ENCODE assay signal across 13 cellular contexts in genomic region chr2:20620271-20620681, GRCh38. TPM values are rescaled to one million over a fixed set of nuclear protein-coding genes. Genes with fewer than 3 reads are reported as not detected.
DNase-seq lines count a peak whose midpoint lies in the region; ATAC-seq and TF ChIP-seq lines count a peak whose summit lies in the region.
"Had no signal": no experiment of that assay in that cellular context is flagged by ENCODE, and none has a peak within 500 bp of the region (broad histone marks: within the 10 kb centered on the region; RNA-seq: fewer than 3 reads in every experiment).

No MANE protein-coding gene starts in this region.

- peak; percentile 25 for DNase-seq in SK-N-SH
- DNase-seq in left ventricle myocardium inferior: no peak
- peak; percentile 41 to 51 for DNase-seq in aorta
- no peak for DNase-seq in GDM1 (lab: John Stamatoyannopoulos, UW)
- no peak for DNase-seq in superior temporal gyrus (ENCODE audit: extremely low spot score)
- DNase-seq: activated B cell treated with CpG ODN at 0.5 μM for 24 hours; CD4-positive, CD25-positive, alpha-beta regulatory T cell; colonic mucosa had no signal

- TF ChIP-seq EP300 in SK-N-SH (IDR thresholded peaks at IDR 0.05; ENCODE audit: borderline replicate concordance in 1 of 2, low read depth in 1 of 2, low read length in 1 of 2): no peak

- H3K4me3 ChIP-seq in SK-N-SH (ENCODE audit: low read depth in 2 of 2, low read length in 1 of 2) (no peak overlapping the region), left ventricle myocardium inferior (no peak overlapping the region), rectal smooth muscle tissue (ENCODE audit: low read length) (no peak overlapping the region), aorta (ENCODE audit: low read length in 2 of 2) (no peak overlapping the region)
- H3K4me3 ChIP-seq: colonic mucosa had no signal

- peaks cover 13 to 38% of the 10 kb centered on the region in 2 experiments; a peak in 3 of 4 replicates for H3K4me1 ChIP-seq in SK-N-SH (ENCODE audit: control insufficient read depth in 1 of 2, insufficient read depth in 2 of 2, low read depth in 1 of 2, low read length in 1 of 2)
- H3K4me1 ChIP-seq in left ventricle myocardium inferior: peaks cover 100% of the 10 kb centered on the region
- peaks cover 53% of the 10 kb centered on the region for H3K4me1 ChIP-seq in rectal smooth muscle tissue (ENCODE audit: control insufficient read depth, insufficient read depth, low read length)
- H3K4me1 ChIP-seq in aorta (ENCODE audit: control insufficient read depth in 1 of 2, insufficient read depth in 2 of 2, low read length in 2 of 2): no peaks in the 10 kb centered on the region
- H3K4me1 ChIP-seq: colonic mucosa had no signal

- H3K9ac ChIP-seq in SK-N-SH: no peak overlapping the region
- H3K9ac ChIP-seq in rectal smooth muscle tissue (ENCODE audit: low read length): no peak overlapping the region

- no peak overlapping the region for H3K4me2 ChIP-seq in SK-N-SH

- H3K27ac ChIP-seq in SK-N-SH (ENCODE audit: low read depth in 2 of 2, low read length in 1 of 2): no peak overlapping the region
- H3K27ac ChIP-seq in left ventricle myocardium inferior (replicated peaks): peak overlapping the region; percentile 95
- H3K27ac ChIP-seq in rectal smooth muscle tissue (ENCODE audit: low read depth, low read length): peak overlapping the region; percentile 99
- peak overlapping the region in 1 of 2 donors; percentile 7 for H3K27ac ChIP-seq in aorta (ENCODE audit: low read depth in 1 of 2, low read length in 2 of 2)
- H3K27ac ChIP-seq: 22Rv1 had no signal

- no peaks in the 10 kb centered on the region for H3F3A ChIP-seq in SK-N-SH (replicated peaks; ENCODE audit: insufficient read depth)

- no peaks in the 10 kb centered on the region for H3K79me2 ChIP-seq in SK-N-SH (ENCODE audit: insufficient read depth)

- H4K20me1 ChIP-seq in SK-N-SH (ENCODE audit: insufficient read depth): no peaks in the 10 kb centered on the region

- H2AFZ ChIP-seq in SK-N-SH (ENCODE audit: low read depth): no peak overlapping the region

- no peak for TF ChIP-seq RAD21 in SK-N-SH (IDR thresholded peaks at IDR 0.05; ENCODE audit: low read length)

- H3K27me3 ChIP-seq in SK-N-SH (ENCODE audit: insufficient read depth): no peaks in the 10 kb centered on the region
- H3K27me3 ChIP-seq in left ventricle myocardium inferior (ENCODE audit: low read depth): no peaks in the 10 kb centered on the region
- no peaks in the 10 kb centered on the region for H3K27me3 ChIP-seq in rectal smooth muscle tissue (ENCODE audit: control insufficient read depth, insufficient read depth, low read length)
- H3K27me3 ChIP-seq in aorta (ENCODE audit: control insufficient read depth in 1 of 2, insufficient read depth in 2 of 2, low read length in 1 of 2): no peaks in the 10 kb centered on the region
- H3K27me3 ChIP-seq: colonic mucosa had no signal

- WGBS in SK-N-SH (ENCODE audit: low lambda C conversion rate): 98% methylated on average over 8 of the region's 8 CpGs
- WGBS in aorta, 2 donors: 77 to 82% methylated on average over 8 of the region's 8 CpGs

- CTCF ChIA-PET in SK-N-SH (lab: Yijun Ruan, JAX): interaction anchor here (1.1 to 5.2 kb wide), 5 partner anchors 15 to 241 kb away, joined by 3 to 27 read pairs (median 8); no protein-coding TSS in a partner anchor

- intact Hi-C loops in left ventricle myocardium inferior (cut with micrococcal nuclease): no loop called here
- intact Hi-C loops in aorta (cut with DNase I): no loop called here

- ATAC-seq in SK-N-SH treated with all-trans-retinoic acid at 6 μM for 48 hours: no peak
- ATAC-seq in aorta (ENCODE audit: low FRiP score): no peak
- no peak for ATAC-seq in GM19467 (IDR thresholded peaks at IDR 0.05; ENCODE audit: unreplicated experiment)

- H3K9me2 ChIP-seq in SK-N-SH: no peaks in the 10 kb centered on the region

- H3K9me3 ChIP-seq in SK-N-SH (no peaks in the 10 kb centered on the region), left ventricle myocardium inferior (replicated peaks) (no peaks in the 10 kb centered on the region), aorta (ENCODE audit: control insufficient read depth, low read length) (no peaks in the 10 kb centered on the region)
- H3K9me3 ChIP-seq: colonic mucosa had no signal

- no peak for TF ChIP-seq CTCF in SK-N-SH (IDR thresholded peaks at IDR 0.05)
- no peak for TF ChIP-seq CTCF in left ventricle myocardium inferior (IDR thresholded peaks at IDR 0.05; ENCODE audit: borderline replicate concordance)

- POLR2A ChIA-PET in SK-N-SH (lab: Yijun Ruan, JAX): no interaction called here

- peaks cover 0 to 35% of the 10 kb centered on the region in 2 experiments for H3K36me3 ChIP-seq in SK-N-SH (replicated peaks in 1 of 2; ENCODE audit: control insufficient read depth in 1 of 2, insufficient read depth in 2 of 2, low read length in 1 of 2)
- H3K36me3 ChIP-seq in left ventricle myocardium inferior: peaks cover 39% of the 10 kb centered on the region
- peaks cover 14% of the 10 kb centered on the region for H3K36me3 ChIP-seq in rectal smooth muscle tissue (ENCODE audit: control insufficient read depth, insufficient read depth, low read length)
- H3K36me3 ChIP-seq in aorta (ENCODE audit: control insufficient read depth in 1 of 2, insufficient read depth in 2 of 2, low read length in 1 of 2): peaks cover 0 to 4% of the 10 kb centered on the region in 2 donors
- H3K36me3 ChIP-seq: colonic mucosa had no signal

TF ChIP-seq in SK-N-SH, 30 proteins besides CTCF, POLR2A, EP300 and RAD21:
- no peak for TF ChIP-seq ELF1 (IDR thresholded peaks at IDR 0.05)
- TF ChIP-seq YY1 (IDR thresholded peaks at IDR 0.05; ENCODE audit: low read depth): no peak
- TF ChIP-seq USF1 (IDR thresholded peaks at IDR 0.05; ENCODE audit: borderline replicate concordance, low read depth): no peak
- no peak for TF ChIP-seq GATA2 (CRISPR knock-in tag; IDR thresholded peaks at IDR 0.05)
- no peak for TF ChIP-seq FOSL2 (IDR thresholded peaks at IDR 0.05; ENCODE audit: borderline replicate concordance, low read depth)
- TF ChIP-seq CHD2 (IDR thresholded peaks at IDR 0.05; ENCODE audit: low read length, partially characterized antibody): no peak
- TF ChIP-seq, protein P1, sequence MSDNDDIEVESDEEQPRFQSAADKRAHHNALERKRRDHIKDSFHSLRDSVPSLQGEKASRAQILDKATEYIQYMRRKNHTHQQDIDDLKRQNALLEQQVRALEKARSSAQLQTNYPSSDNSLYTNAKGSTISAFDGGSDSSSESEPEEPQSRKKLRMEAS (IDR thresholded peaks at IDR 0.05; ENCODE audit: low read depth): no peak
- TF ChIP-seq SIN3A (IDR thresholded peaks at IDR 0.05; ENCODE audit: borderline replicate concordance, low read depth, low read length): no peak

TF ChIP-seq in SK-N-SH treated with all-trans-retinoic acid at 6 μM for 48 hours, 23 proteins besides CTCF, POLR2A, EP300 and RAD21 (continues in another document):
- TF ChIP-seq ZNF565 (CRISPR knock-in tag; conservative IDR thresholded peaks at IDR 0.05; ENCODE audit: low read depth) (no peak), SNAI2 (CRISPR knock-in tag; IDR thresholded peaks at IDR 0.05) (no peak), CSDC2 (CRISPR knock-in tag; IDR thresholded peaks at IDR 0.05) (no peak), CSRNP3 (CRISPR knock-in tag; IDR thresholded peaks at IDR 0.05) (no peak), ZC3H10 (CRISPR knock-in tag; IDR thresholded peaks at IDR 0.05) (no peak), RARB (CRISPR knock-in tag; IDR thresholded peaks at IDR 0.05) (no peak), ZFP30 (CRISPR knock-in tag; IDR thresholded peaks at IDR 0.05) (no peak), GLIS3 (CRISPR knock-in tag; IDR thresholded peaks at IDR 0.05) (no peak), TCF4 (CRISPR knock-in tag; IDR thresholded peaks at IDR 0.05; ENCODE audit: borderline replicate concordance) (no peak), TOX (CRISPR knock-in tag; IDR thresholded peaks at IDR 0.05; ENCODE audit: borderline replicate concordance) (no peak)
- TF ChIP-seq, protein P2, sequence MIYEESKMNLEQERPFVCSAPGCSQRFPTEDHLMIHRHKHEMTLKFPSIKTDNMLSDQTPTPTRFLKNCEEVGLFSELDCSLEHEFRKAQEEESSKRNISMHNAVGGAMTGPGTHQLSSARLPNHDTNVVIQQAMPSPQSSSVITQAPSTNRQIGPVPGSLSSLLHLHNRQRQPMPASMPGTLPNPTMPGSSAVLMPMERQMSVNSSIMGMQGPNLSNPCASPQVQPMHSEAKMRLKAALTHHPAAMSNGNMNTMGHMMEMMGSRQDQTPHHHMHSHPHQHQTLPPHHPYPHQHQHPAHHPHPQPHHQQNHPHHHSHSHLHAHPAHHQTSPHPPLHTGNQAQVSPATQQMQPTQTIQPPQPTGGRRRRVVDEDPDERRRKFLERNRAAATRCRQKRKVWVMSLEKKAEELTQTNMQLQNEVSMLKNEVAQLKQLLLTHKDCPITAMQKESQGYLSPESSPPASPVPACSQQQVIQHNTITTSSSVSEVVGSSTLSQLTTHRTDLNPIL (CRISPR knock-in tag; IDR thresholded peaks at IDR 0.05; ENCODE audit: low read depth): no peak

RNA-seq across cellular contexts. Expression of gene HS1BP3, which starts 30.6 kb away (rescaled TPM):
- polyA plus RNA-seq in SK-N-SH (2012; rRNA removed) (18.7 and 20.1 TPM in 2 replicates), aorta (10 to 100 TPM; 27.5 to 33.6 TPM)
- polyA plus RNA-seq in SK-N-SH (2012; cell fraction: cytosol; rRNA removed): 9.8 and 14.2 TPM in 2 replicates
- 47.9 and 49.4 TPM in 2 replicates for polyA plus RNA-seq in SK-N-SH (2012; cell fraction: nucleus; rRNA removed)
- total RNA-seq in left ventricle myocardium inferior (16.6 TPM), aorta (10 to 100 TPM; 34.8 to 42.3 TPM)

RNA-seq across cellular contexts. Expression of gene GDF7, which starts 46.7 kb away (rescaled TPM):
- 0.02 and 0.03 TPM in 2 replicates for polyA plus RNA-seq in SK-N-SH (2012; rRNA removed)
- 0.04 TPM in 2 replicates for polyA plus RNA-seq in SK-N-SH (2012; cell fraction: cytosol; rRNA removed)
- polyA plus RNA-seq in SK-N-SH (2012; cell fraction: nucleus; rRNA removed): 0.19 TPM in 2 replicates
- total RNA-seq in left ventricle myocardium inferior: 0.58 TPM
- 10 to 100 TPM; 15.9 to 16.4 TPM for total RNA-seq in aorta
- 10 to 100 TPM in 1 of 2 donors, 1 to 10 TPM in 1; 4.1 to 15.6 TPM for polyA plus RNA-seq in aorta
- polyA plus RNA-seq: fibroblast of lung had no signal

Comparison
In these comparisons a context has a peak if more than half of its experiments do, and no peak if none do; other contexts are left out.
1. DNase-seq: peak in SK-N-SH (single experiment) and aorta (2 of 2); none in left ventricle myocardium inferior (single experiment), GDM1 (single experiment) and superior temporal gyrus (single experiment).
2. H3K27ac ChIP-seq: peak in left ventricle myocardium inferior (single experiment) and rectal smooth muscle tissue (single experiment); none in SK-N-SH (0 of 2).
3. RNA of gene GDF7, which starts 46.7 kb away (total RNA-seq): 15.9 to 16.4 TPM in aorta; 0.58 TPM in left ventricle myocardium inferior (single experiment); every median in the first group is over 10 times any median in the second.